In the genomic region with DNA sequence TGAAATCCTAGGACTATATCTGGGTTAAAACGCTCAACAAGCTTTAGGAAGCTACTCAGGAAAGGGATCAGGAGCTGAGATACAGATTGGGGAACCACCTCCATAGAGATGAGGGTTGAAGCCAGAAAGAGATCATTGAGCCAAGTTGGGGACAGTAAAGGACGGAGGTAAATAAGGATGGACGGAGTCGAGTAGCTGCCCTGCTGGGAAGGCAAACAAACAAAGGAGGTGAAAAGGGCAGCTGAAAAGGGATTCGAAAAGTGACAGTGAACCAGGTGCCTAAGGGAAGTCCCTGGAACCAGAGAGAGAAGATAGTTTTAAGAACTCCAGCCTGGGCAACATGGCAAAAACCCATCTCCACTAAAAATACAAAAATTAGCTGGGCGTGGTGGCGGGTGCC, we compare ENCODE assay signal across 19 cellular contexts.
"Had no signal": no experiment of that assay in that cellular context is flagged by ENCODE, and none has a peak within 500 bp of the region (broad histone marks: within the 10 kb centered on the region; RNA-seq: fewer than 3 reads in every experiment).

No MANE protein-coding gene starts in this region.

- DNase-seq: activated CD4-positive, alpha-beta T cell treated with anti-CD3 and anti-CD28 coated beads, Interleukin-2, amount 50 U/mL, for 1 hour; activated CD4-positive, CD25-positive, alpha-beta regulatory T cell; activated CD8-positive, alpha-beta memory T cell treated with anti-CD3 and anti-CD28 coated beads for 24 hours; activated gamma-delta T cell treated with Interleukin-2 at 50 U/mL for 16 hours; activated naive CD8-positive, alpha-beta T cell treated with anti-CD3 and anti-CD28 coated beads for 36 hours; amygdala; body of pancreas; effector CD4-positive, alpha-beta T cell; foreskin keratinocyte; glutamatergic neuron; hypothalamus; immature natural killer cell; mesendoderm; natural killer cell; sigmoid colon; spleen; stomach; upper lobe of left lung had no signal

- H3K4me1 Mint-ChIP-seq: central memory CD8-positive, alpha-beta T cell; immature natural killer cell; natural killer cell had no signal

- H3K4me3 Mint-ChIP-seq: activated naive CD8-positive, alpha-beta T cell treated with anti-CD3 and anti-CD28 coated beads for 36 hours; central memory CD8-positive, alpha-beta T cell; immature natural killer cell; natural killer cell had no signal

- H3K36me3 Mint-ChIP-seq: activated naive CD8-positive, alpha-beta T cell treated with anti-CD3 and anti-CD28 coated beads for 36 hours; immature natural killer cell; natural killer cell had no signal

- H3K27ac Mint-ChIP-seq: activated naive CD8-positive, alpha-beta T cell treated with anti-CD3 and anti-CD28 coated beads for 36 hours; immature natural killer cell; natural killer cell had no signal

- H3K27me3 Mint-ChIP-seq: activated naive CD8-positive, alpha-beta T cell treated with anti-CD3 and anti-CD28 coated beads for 36 hours; central memory CD8-positive, alpha-beta T cell had no signal

- H3K9me3 Mint-ChIP-seq: activated naive CD8-positive, alpha-beta T cell treated with anti-CD3 and anti-CD28 coated beads for 36 hours; central memory CD8-positive, alpha-beta T cell; immature natural killer cell; natural killer cell had no signal
